ENCODE assay signal across 18 cellular contexts in the genomic region with DNA sequence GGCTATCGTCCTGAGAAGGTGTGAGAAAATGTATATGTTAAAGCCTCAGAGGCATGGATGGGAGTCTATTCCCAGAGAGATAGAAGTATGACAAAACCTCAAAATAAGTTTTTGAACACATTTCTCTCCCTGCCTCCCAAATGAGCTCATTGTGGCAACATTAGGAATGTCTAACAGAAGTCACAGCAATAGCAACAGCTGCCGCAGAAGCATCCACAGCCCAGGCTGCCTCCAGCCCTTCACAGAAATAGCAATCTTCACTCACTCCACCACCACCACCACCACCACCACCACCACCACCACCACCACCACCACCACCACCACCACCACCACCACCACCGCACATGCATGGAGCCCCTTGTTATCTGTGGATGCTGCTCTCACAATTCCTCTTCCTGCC. TPM values are rescaled to one million over a fixed set of nuclear protein-coding genes. Genes with fewer than 3 reads are reported as not detected.
DNase-seq lines count a peak whose midpoint lies in the region; ATAC-seq and TF ChIP-seq lines count a peak whose summit lies in the region.
"Had no signal": no experiment of that assay in that cellular context is flagged by ENCODE, and none has a peak within 500 bp of the region (broad histone marks: within the 10 kb centered on the region; RNA-seq: fewer than 3 reads in every experiment).

No MANE protein-coding gene starts in this region.

- ATAC-seq in sciatic nerve (peak; percentile 44), gastrocnemius medialis (no peak)
- ATAC-seq: K562 had no signal

- no peak for TF ChIP-seq POLR2A in gastrocnemius medialis (IDR thresholded peaks at IDR 0.05)

- peak; percentile 46 for DNase-seq in AG10803 (ENCODE audit: low read depth)
- DNase-seq in GM04503 (ENCODE audit: low read depth), result peak; percentile 3
- DNase-seq in fibroblast of the aortic adventitia (ENCODE audit: low read depth), result peak; percentile 11
- DNase-seq in sciatic nerve (ENCODE audit: low spot score), result no peak
- DNase-seq in occipital lobe (lab: John Stamatoyannopoulos, UW), result no peak
- DNase-seq in gastrocnemius medialis, result no peak
- no peak for DNase-seq in activated T-cell treated with anti-CD3 and anti-CD28 coated beads for 4 hours
- no peak for DNase-seq in ureter (ENCODE audit: low spot score)
- DNase-seq: BE2C; CD4-positive, alpha-beta T cell; MV-4-11; NCI-H1417 treated with DMSO at 0.1 percent for 48 hours; NCI-H1930; NCI-H2171; NCI-H446 treated with DMSO at 0.1 percent for 48 hours had no signal

- TF ChIP-seq CTCF in AG10803 (conservative IDR thresholded peaks at IDR 0.05; ENCODE audit: low read length) (no peak), fibroblast of the aortic adventitia (IDR thresholded peaks at IDR 0.05; ENCODE audit: insufficient read depth, low read length) (no peak), gastrocnemius medialis (IDR thresholded peaks at IDR 0.05 in 4 of 5, conservative IDR thresholded peaks at IDR 0.05 in 1 of 5) (no peak)

- in situ Hi-C loops in gastrocnemius medialis (cut with MboI; ENCODE audit: low sequenced_read_pairs in 4 of 4), result no loop called here

- H3K4me3 ChIP-seq in AG10803 (ENCODE audit: low read length), result no peak overlapping the region
- no peak overlapping the region for H3K4me3 ChIP-seq in fibroblast of the aortic adventitia (ENCODE audit: low read depth, low read length)
- no peak overlapping the region for H3K4me3 ChIP-seq in gastrocnemius medialis
- H3K4me3 ChIP-seq: K562 had no signal

- H3K4me1 ChIP-seq in gastrocnemius medialis, result no peaks in the 10 kb centered on the region
- H3K4me1 ChIP-seq: BE2C had no signal

- intact Hi-C loops in sciatic nerve (cut with DNase I), result no loop called here
- intact Hi-C loops in gastrocnemius medialis (cut with DNase I; ENCODE audit: low total_unique reads), result no loop called here

- no peaks in the 10 kb centered on the region for H3K27me3 ChIP-seq in gastrocnemius medialis
- H3K27me3 ChIP-seq: BE2C had no signal

- no peaks in the 10 kb centered on the region for H3K36me3 ChIP-seq in gastrocnemius medialis
- H3K36me3 ChIP-seq: BE2C had no signal

- H3K9me3 ChIP-seq in gastrocnemius medialis, result no peaks in the 10 kb centered on the region
- H3K9me3 ChIP-seq: BE2C had no signal

- no peak overlapping the region for H3K27ac ChIP-seq in gastrocnemius medialis
- H3K27ac ChIP-seq: RWPE1 had no signal

RNA-seq across cellular contexts. Expression of a gene that starts 18.3 kb away (rescaled TPM):
- 0.90 TPM in 1 of 2 replicates, not detected in the other for total RNA-seq in fibroblast of the aortic adventitia (ENCODE audit: low replicate concordance)
- 3.7 TPM for total RNA-seq in sciatic nerve
- total RNA-seq in occipital lobe, result 43.5 TPM
- total RNA-seq in gastrocnemius medialis, result under 1 TPM in 2 of 4 donors, not detected in 2; 0.07 to 0.26 TPM
- 0.70 TPM for total RNA-seq in ureter
- total RNA-seq: SK-MEL-5 had no signal

RNA-seq across cellular contexts. Expression of a gene that starts 52.9 kb away (rescaled TPM):
- 57.7 and 80.9 TPM in 2 replicates for total RNA-seq in fibroblast of the aortic adventitia (ENCODE audit: low replicate concordance)
- total RNA-seq in sciatic nerve, result 54.2 TPM
- total RNA-seq in occipital lobe, result 35.6 TPM
- 100 to 1,000 TPM in 1 of 4 donors, 10 to 100 TPM in 3; 57.9 to 113 (median 69.5) TPM for total RNA-seq in gastrocnemius medialis
- 85.9 TPM for total RNA-seq in ureter

RNA-seq across cellular contexts. Expression of a gene that starts 53.0 kb away (rescaled TPM):
- total RNA-seq in fibroblast of the aortic adventitia (ENCODE audit: low replicate concordance) (0.81 and 4.9 TPM in 2 replicates), sciatic nerve (2.4 TPM), occipital lobe (2.7 TPM), gastrocnemius medialis (1 to 10 TPM in 1 of 4 donors, under 1 TPM in 3; 0.27 to 1.7 (median 0.71) TPM), ureter (4.2 TPM)

Comparison
In these comparisons a context has a peak if more than half of its experiments do, and no peak if none do; other contexts are left out.
1. DNase-seq: peak in AG10803 (single experiment), GM04503 (single experiment) and fibroblast of the aortic adventitia (single experiment); none in sciatic nerve (single experiment), occipital lobe (single experiment), gastrocnemius medialis (0 of 2), activated T-cell treated with anti-CD3 and anti-CD28 coated beads for 4 hours (single experiment) and ureter (single experiment).